ENCODE assay signal across 1 cellular context in genomic region chr11:12122083-12122482, GRCh38.
TF ChIP-seq lines count a peak whose summit lies in the region.

No MANE protein-coding gene starts in this region.

TF ChIP-seq in HepG2, 621 proteins besides CTCF, POLR2A, EP300 and RAD21 (continued from another document):
- peak; percentile 65; the same call in 1 of the 2 replicates for TF ChIP-seq SMC3 (IDR thresholded peaks at IDR 0.05; ENCODE audit: low read length)
- no peak for TF ChIP-seq NBN (conservative IDR thresholded peaks at IDR 0.05)
- no peak for TF ChIP-seq ZNF101 (CRISPR knock-in tag; IDR thresholded peaks at IDR 0.05; ENCODE audit: borderline replicate concordance, low read depth)
- TF ChIP-seq TEAD3 (CRISPR knock-in tag; optimal IDR thresholded peaks at IDR 0.05; ENCODE audit: borderline replicate concordance), result peak; percentile 50
- no peak for TF ChIP-seq TGIF2 (CRISPR knock-in tag; IDR thresholded peaks at IDR 0.05)
- no peak for TF ChIP-seq ZBTB38 (CRISPR knock-in tag; IDR thresholded peaks at IDR 0.05)
- peak; percentile 24 for TF ChIP-seq XRCC5 (optimal IDR thresholded peaks at IDR 0.05; ENCODE audit: low read length)
- no peak for TF ChIP-seq ZNF816 (CRISPR knock-in tag; IDR thresholded peaks at IDR 0.05; ENCODE audit: borderline replicate concordance)
- TF ChIP-seq ZNF569 (CRISPR knock-in tag; IDR thresholded peaks at IDR 0.05; ENCODE audit: borderline replicate concordance), result no peak
- no peak for TF ChIP-seq MLLT10 (CRISPR knock-in tag; IDR thresholded peaks at IDR 0.05)
- TF ChIP-seq ZEB1 (IDR thresholded peaks at IDR 0.05; ENCODE audit: insufficient replicate concordance, low read depth), result no peak
- no peak for TF ChIP-seq NR2F2 (IDR thresholded peaks at IDR 0.05; ENCODE audit: borderline replicate concordance, low read depth)
- no peak for TF ChIP-seq SOX13 (IDR thresholded peaks at IDR 0.05)
- no peak for TF ChIP-seq SOX13 (CRISPR knock-in tag; conservative IDR thresholded peaks at IDR 0.05 in 1 of 2, IDR thresholded peaks at IDR 0.05 in 1 of 2)
- no peak for TF ChIP-seq ATF3 (CRISPR knock-in tag; IDR thresholded peaks at IDR 0.05)
- no peak for TF ChIP-seq KDM4B (CRISPR knock-in tag; IDR thresholded peaks at IDR 0.05)
- no peak for TF ChIP-seq RFX5 (IDR thresholded peaks at IDR 0.05; ENCODE audit: low read depth, low read length)
- no peak for TF ChIP-seq POLR2G (IDR thresholded peaks at IDR 0.05; ENCODE audit: low read depth, low read length)
- peak; percentile 64 for TF ChIP-seq STAG1 (CRISPR knock-in tag; IDR thresholded peaks at IDR 0.05)
- no peak for TF ChIP-seq ZSCAN31 (CRISPR knock-in tag; IDR thresholded peaks at IDR 0.05; ENCODE audit: low read depth)
